Comparison of ENCODE assay signal across 8 cellular contexts in the genomic region with DNA sequence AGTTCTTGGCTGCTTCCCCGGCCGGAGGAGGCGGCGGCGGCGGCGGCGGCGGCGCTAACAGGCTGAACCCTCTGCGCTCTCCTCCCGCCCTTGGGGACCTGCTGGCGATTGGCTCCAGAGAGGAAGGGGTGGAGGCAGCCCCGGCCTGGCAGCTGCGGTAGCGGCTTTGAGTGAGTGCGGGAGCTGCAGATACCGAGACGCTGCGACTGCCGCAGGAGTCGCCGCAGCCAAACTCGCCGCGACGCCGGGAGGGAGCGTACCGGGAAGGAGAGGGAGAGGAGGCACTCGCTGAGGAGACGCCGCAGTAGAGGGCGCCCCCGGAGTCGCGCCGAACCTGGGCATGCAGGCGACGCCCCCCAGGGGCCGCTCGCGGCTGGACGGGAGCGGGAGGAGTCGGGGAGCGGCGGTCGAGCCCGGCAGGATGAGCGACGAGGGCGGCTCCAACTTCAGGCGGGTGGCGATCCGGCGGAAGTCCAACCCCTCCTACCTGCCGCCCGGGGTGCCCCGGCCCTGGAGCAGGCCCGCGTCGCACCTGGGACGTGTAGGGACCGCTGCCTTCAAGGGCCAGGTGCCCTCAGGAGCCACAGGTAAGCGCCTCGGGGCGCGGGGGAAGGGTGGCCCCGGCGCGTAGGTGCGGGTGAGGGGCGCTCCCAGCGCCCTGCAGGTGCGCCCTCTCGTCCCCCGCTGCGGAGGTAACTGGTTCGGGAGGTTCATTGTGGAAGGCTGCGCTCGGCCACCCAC. TPM values are rescaled to one million over a fixed set of nuclear protein-coding genes. Genes with fewer than 3 reads are reported as not detected.
DNase-seq lines count a peak whose midpoint lies in the region; ATAC-seq, FAIRE-seq and TF ChIP-seq lines count a peak whose summit lies in the region.

A gene (plus strand): TSS at position 186 of the 741 bp plus-strand sequence.

- CTCF ChIA-PET in Panc1 (lab: Charles Lee): interaction anchor here (1.3 kb wide), 1 partner anchor 31 kb away, joined by 3 read pairs; no protein-coding TSS in a partner anchor

- H3K9me3 Mint-ChIP-seq in activated naive CD8-positive, alpha-beta T cell (ENCODE audit: low read depth): no peaks in the 10 kb centered on the region
- H3K9me3 Mint-ChIP-seq in type B pancreatic cell: no peaks in the 10 kb centered on the region

- no peaks in the 10 kb centered on the region for H3K36me3 Mint-ChIP-seq in activated naive CD8-positive, alpha-beta T cell
- no peaks in the 10 kb centered on the region for H3K36me3 Mint-ChIP-seq in type B pancreatic cell

- peak within 1 kb of the TSS; percentile 73 for H2BK12ac ChIP-seq in neuronal stem cell (ENCODE audit: low read length)

- peaks cover 11% of the 10 kb centered on the region for H3K4me1 Mint-ChIP-seq in activated naive CD8-positive, alpha-beta T cell (ENCODE audit: low read depth)
- H3K4me1 Mint-ChIP-seq in type B pancreatic cell (ENCODE audit: unreplicated experiment): peaks cover 4% of the 10 kb centered on the region

- no peaks in the 10 kb centered on the region for H4K20me1 ChIP-seq in Karpas-422 (ENCODE audit: insufficient read depth, low read depth, low read length)

- no peak within 1 kb of the TSS for H2AK5ac ChIP-seq in neuronal stem cell (ENCODE audit: low read depth, low read length)

- no peak for FAIRE-seq in H54 (lab: Jason Lieb, UNC)

- BruUV-seq in Panc1 (replicated peaks; lab: Mats Ljungman, UMichigan): no TSS peak

- H2BK120ac ChIP-seq in neuronal stem cell (ENCODE audit: low read depth, low read length): no peak within 1 kb of the TSS

- H3K4ac ChIP-seq in neuronal stem cell (ENCODE audit: low read length): no peak within 1 kb of the TSS

- H3K9ac ChIP-seq in Karpas-422 (ENCODE audit: low read length): peak within 1 kb of the TSS; percentile 55
- H3K9ac ChIP-seq in neuronal stem cell (ENCODE audit: low read depth, low read length, poor library complexity): peak within 1 kb of the TSS; percentile 93

- no peaks in the 10 kb centered on the region; the same call in 1 of the 2 replicates for H3K27me3 ChIP-seq in Karpas-422 (ENCODE audit: low read length)
- 0 out of 2 replicates have a peak, but pooled peaks cover 4% of the 10 kb centered on the region for H3K27me3 ChIP-seq in Panc1 (ENCODE audit: control insufficient read depth, insufficient read depth, low read length)
- H3K27me3 ChIP-seq in neuronal stem cell (ENCODE audit: control insufficient read depth in 3 of 3, insufficient read depth in 3 of 3, low read depth in 1 of 3, low read length in 3 of 3): peaks cover 0 to 11% (median 7%) of the 10 kb centered on the region in 3 experiments

- no peaks in the 10 kb centered on the region for H3K9me2 ChIP-seq in Karpas-422 (replicated peaks; ENCODE audit: insufficient read depth, low read length)

- no peaks in the 10 kb centered on the region for H3K79me2 ChIP-seq in Karpas-422 (ENCODE audit: low read length)

- H3K4me2 ChIP-seq in Karpas-422 (ENCODE audit: low read depth, low read length, poor library complexity, severe bottlenecking) (peak within 1 kb of the TSS; percentile 81), neuronal stem cell (ENCODE audit: insufficient read depth, low read length, poor library complexity, severe bottlenecking) (peak within 1 kb of the TSS; percentile 96)

- POLR2A ChIA-PET in Panc1 (lab: Charles Lee): interaction anchor here (0.6 kb wide), 1 partner anchor 329 kb away, joined by 3 read pairs; no protein-coding TSS in a partner anchor

- peak; percentile 56 for TF ChIP-seq POLR2A in H54 (IDR thresholded peaks at IDR 0.05; ENCODE audit: low read depth, low read length)

- H3K18ac ChIP-seq in neuronal stem cell (ENCODE audit: low read length): peak within 1 kb of the TSS; percentile 94

- peak within 1 kb of the TSS; percentile 99 for H3K23ac ChIP-seq in neuronal stem cell (ENCODE audit: low read depth, low read length, poor library complexity)

- DNase-seq in GM03348 (ENCODE audit: low spot score) (peak; percentile 90), H54 (ENCODE audit: insufficient read length, low spot score) (peak; percentile 92), Karpas-422 (peak; percentile 87), Panc1 (ENCODE audit: low read depth, low spot score) (no peak), glomerular endothelial cell (ENCODE audit: extremely low read depth, low read depth, low spot score) (no peak), neuronal stem cell (ENCODE audit: low spot score) (peak; percentile 86), type B pancreatic cell (ENCODE audit: extremely low spot score, unreplicated experiment) (peak; percentile 88)

- intact Hi-C loops in Panc1 (cut with micrococcal nuclease; ENCODE audit: unreplicated experiment): no loop called here

- ATAC-seq in Panc1: peak; percentile 98

- H3K27ac ChIP-seq in Karpas-422 (ENCODE audit: low read length) (no peak within 1 kb of the TSS), Panc1 (ENCODE audit: low read length) (peak within 1 kb of the TSS; percentile 72), neuronal stem cell (replicated peaks; ENCODE audit: low read length) (peak within 1 kb of the TSS; percentile 66)

- peaks cover 2% of the 10 kb centered on the region for H3K79me1 ChIP-seq in neuronal stem cell (ENCODE audit: low read depth, low read length)

- no peaks in the 10 kb centered on the region for H3K9me3 ChIP-seq in Karpas-422 (ENCODE audit: low read length)
- H3K9me3 ChIP-seq in Panc1 (ENCODE audit: control insufficient read depth, insufficient read depth, low read depth, low read length): no peaks in the 10 kb centered on the region
- H3K9me3 ChIP-seq in neuronal stem cell (replicated peaks in 1 of 2; ENCODE audit: control insufficient read depth in 2 of 2, insufficient read depth in 1 of 2, low read depth in 1 of 2, low read length in 2 of 2): no peaks in the 10 kb centered on the region

- peak within 1 kb of the TSS; percentile 90 for H3K4me3 Mint-ChIP-seq in activated naive CD8-positive, alpha-beta T cell
- peak within 1 kb of the TSS; percentile 99 for H3K4me3 Mint-ChIP-seq in type B pancreatic cell

- H3K27ac Mint-ChIP-seq in activated naive CD8-positive, alpha-beta T cell: no peak within 1 kb of the TSS
- peak within 1 kb of the TSS; percentile 97 for H3K27ac Mint-ChIP-seq in type B pancreatic cell

- peak within 1 kb of the TSS; percentile 43 for H4K8ac ChIP-seq in neuronal stem cell (ENCODE audit: low read depth, low read length)

- peak within 1 kb of the TSS; percentile 94 for H3K14ac ChIP-seq in neuronal stem cell (ENCODE audit: low read length)

- in situ Hi-C loops in Panc1 (cut with HindIII; ENCODE audit: low pct_unique_long_range_greater_than_20kb, low sequenced_read_pairs): no loop called here

- peak within 1 kb of the TSS; percentile 96 for H2BK5ac ChIP-seq in neuronal stem cell (ENCODE audit: low read length)

- H2BK15ac ChIP-seq in neuronal stem cell (ENCODE audit: low read length): no peak within 1 kb of the TSS

- TF ChIP-seq CTCF in Panc1 (IDR thresholded peaks at IDR 0.05): peak; percentile 84
- peak; percentile 66 for TF ChIP-seq CTCF in type B pancreatic cell (conservative IDR thresholded peaks at IDR 0.05)

- H3K4me3 ChIP-seq in Karpas-422 (ENCODE audit: low read length) (peak within 1 kb of the TSS; percentile 72), Panc1 (ENCODE audit: low read depth in 2 of 2, low read length in 2 of 2) (peak within 1 kb of the TSS; percentile 69 to 80), neuronal stem cell (ENCODE audit: low read length in 2 of 2) (peak within 1 kb of the TSS; percentile 71 to 83)

- H4K91ac ChIP-seq in neuronal stem cell (ENCODE audit: low read depth, low read length, poor library complexity): no peak within 1 kb of the TSS

- H2AFZ ChIP-seq in Karpas-422 (ENCODE audit: low read length): peak within 1 kb of the TSS; percentile 82
- peak within 1 kb of the TSS; percentile 100 for H2AFZ ChIP-seq in neuronal stem cell (ENCODE audit: low read length)

- WGBS in neuronal stem cell (ENCODE audit: extremely low coverage in 2 of 2, insufficient read length in 2 of 2, insufficient replicate concordance in 1 of 2), 2 donors: no CpG with 5 or more reads among the region's 82 CpGs

- H3K4me1 ChIP-seq in Karpas-422 (ENCODE audit: low read length) (peaks cover 11% of the 10 kb centered on the region), Panc1 (ENCODE audit: control insufficient read depth, insufficient read depth, low read length) (peaks cover 7% of the 10 kb centered on the region), neuronal stem cell (ENCODE audit: control insufficient read depth in 2 of 2, insufficient read depth in 1 of 2, low read depth in 1 of 2, low read length in 2 of 2) (peaks cover 1 to 9% of the 10 kb centered on the region in 2 donors)

- H3K36me3 ChIP-seq in Karpas-422 (ENCODE audit: insufficient read depth, low read length) (no peaks in the 10 kb centered on the region), Panc1 (ENCODE audit: control insufficient read depth, insufficient read depth, low read length) (no peaks in the 10 kb centered on the region; the same call in 1 of the 2 replicates), neuronal stem cell (replicated peaks in 1 of 2; ENCODE audit: control insufficient read depth in 2 of 2, insufficient read depth in 2 of 2, low read length in 2 of 2) (no peaks in the 10 kb centered on the region)

- H3K27me3 Mint-ChIP-seq in activated naive CD8-positive, alpha-beta T cell: peaks cover 21% of the 10 kb centered on the region
- H3K27me3 Mint-ChIP-seq in type B pancreatic cell: peaks cover 29% of the 10 kb centered on the region

RNA-seq across cellular contexts. Expression of the gene that starts here (rescaled TPM):
- 0.11 TPM in 1 of 2 replicates, not detected in the other for total RNA-seq in Karpas-422 (2014; rRNA removed; shearing (Covaris generic); ENCODE audit: low replicate concordance)
- total RNA-seq in Panc1 (2021; ENCODE audit: unreplicated experiment) (5.0 TPM), glomerular endothelial cell (18.8 and 26.1 TPM in 2 replicates), type B pancreatic cell (ENCODE audit: low replicate concordance) (26.7 and 47.6 TPM in 2 replicates)
- polyA plus RNA-seq in Panc1 (2012; ENCODE audit: insufficient read length): 1.7 TPM
- polyA plus RNA-seq in neuronal stem cell (2013, experiment 1 of 2): 10.7 TPM
- polyA plus RNA-seq in neuronal stem cell (2013, experiment 2 of 2): 12.5 TPM

Comparison
In these comparisons a context has a peak if more than half of its experiments do, and no peak if none do; other contexts are left out.
1. Peak in DNase-seq, H3K4me3 ChIP-seq, H3K9ac ChIP-seq and H3K4me2 ChIP-seq in Karpas-422; RNA of the gene not detected or under 1 TPM.
2. DNase-seq: peak in GM03348 (single experiment), H54 (single experiment), neuronal stem cell (single experiment) and type B pancreatic cell (single experiment); none in Panc1 (single experiment) and glomerular endothelial cell (single experiment).
3. Peak in every context shown above with its lines, with median percentiles within 50 percentile points of each other: H3K4me3 ChIP-seq.